In genomic region chr19:8654591-8655339, GRCh38 we compare ENCODE assay signal across 1 cellular context.
A peak's percentile ranks its signal among the peaks of the same experiment; 100 is the strongest.
TF ChIP-seq lines count a peak whose summit lies in the region.

No MANE protein-coding gene starts in this region.

TF ChIP-seq in K562, 482 proteins besides CTCF, POLR2A, EP300 and RAD21 (continued from another document and continues in another):
- TF ChIP-seq PBX2 (CRISPR knock-in tag; IDR thresholded peaks at IDR 0.05; ENCODE audit: low read depth) (no peak), PBX2 (tag; conservative IDR thresholded peaks at IDR 0.05; ENCODE audit: low read depth) (no peak), SMC3 (conservative IDR thresholded peaks at IDR 0.05; ENCODE audit: insufficient read depth, low read depth, low read length) (peak; percentile 75), MCM3 (IDR thresholded peaks at IDR 0.05) (no peak), ARHGAP35 (IDR thresholded peaks at IDR 0.05; ENCODE audit: partially characterized antibody) (no peak), TARDBP (IDR thresholded peaks at IDR 0.05) (no peak), ZNF740 (CRISPR knock-in tag; IDR thresholded peaks at IDR 0.05) (no peak), ZNF740 (tag; IDR thresholded peaks at IDR 0.05) (no peak), CBX8 (IDR thresholded peaks at IDR 0.05; ENCODE audit: borderline replicate concordance, extremely low read depth, low read depth, low read length, poor library complexity, severe bottlenecking) (no peak), ZNF134 (CRISPR knock-in tag; conservative IDR thresholded peaks at IDR 0.05) (no peak), SLC30A9 (CRISPR knock-in tag; IDR thresholded peaks at IDR 0.05) (no peak), ZNF511 (CRISPR knock-in tag; IDR thresholded peaks at IDR 0.05) (0 out of 2 replicates have a peak, but pooled peaks have one; percentile 38), DACH1 (IDR thresholded peaks at IDR 0.05; ENCODE audit: partially characterized antibody) (no peak), PREB (CRISPR knock-in tag; IDR thresholded peaks at IDR 0.05) (peak; percentile 77; the same call in 1 of the 2 replicates), ZNF780A (CRISPR knock-in tag; IDR thresholded peaks at IDR 0.05) (no peak), MLX (CRISPR knock-in tag; conservative IDR thresholded peaks at IDR 0.05) (no peak), IRF9 (tag; IDR thresholded peaks at IDR 0.05) (no peak), MGA (IDR thresholded peaks at IDR 0.05) (no peak), ZNF655 (CRISPR knock-in tag; IDR thresholded peaks at IDR 0.05) (no peak), THAP7 (CRISPR knock-in tag; IDR thresholded peaks at IDR 0.05) (no peak), ETV5 (CRISPR knock-in tag; IDR thresholded peaks at IDR 0.05; ENCODE audit: low read depth) (0 out of 2 replicates have a peak, but pooled peaks have one; percentile 34), ZNF444 (CRISPR knock-in tag; IDR thresholded peaks at IDR 0.05) (no peak), ZNF277 (CRISPR knock-in tag; IDR thresholded peaks at IDR 0.05; ENCODE audit: borderline replicate concordance) (no peak), RFX5 (IDR thresholded peaks at IDR 0.05; ENCODE audit: low read depth, low read length) (no peak), L3MBTL2 (IDR thresholded peaks at IDR 0.05) (0 out of 2 replicates have a peak, but pooled peaks have one; percentile 14), HNRNPL (IDR thresholded peaks at IDR 0.05; ENCODE audit: low read depth, low read length) (no peak), CBX1 (IDR thresholded peaks at IDR 0.05; ENCODE audit: low read depth) (no peak), BHLHE40 (IDR thresholded peaks at IDR 0.05; ENCODE audit: low read length) (no peak), TBL1XR1 (IDR thresholded peaks at IDR 0.05; ENCODE audit: low read length in 2 of 2) (no peak), POLR2G (IDR thresholded peaks at IDR 0.05; ENCODE audit: low read depth, low read length) (no peak), VEZF1 (CRISPR knock-in tag; IDR thresholded peaks at IDR 0.05) (peak; percentile 63; the same call in 1 of the 2 replicates), SPI1 (IDR thresholded peaks at IDR 0.05; ENCODE audit: borderline replicate concordance, low read depth, low read length) (peak; percentile 73; the same call in 1 of the 2 replicates)
